9 cellular contexts compared by ENCODE assay signal in genomic region chr15:94845391-94845718, GRCh38.
DNase-seq lines count a peak whose midpoint lies in the region; ATAC-seq, FAIRE-seq and TF ChIP-seq lines count a peak whose summit lies in the region.
"Had no signal": no experiment of that assay in that cellular context is flagged by ENCODE, and none has a peak within 500 bp of the region (broad histone marks: within the 10 kb centered on the region; RNA-seq: fewer than 3 reads in every experiment).

No MANE protein-coding gene starts in this region.

- TF ChIP-seq CTCF in Caco-2 (IDR thresholded peaks at IDR 0.05; ENCODE audit: insufficient read depth in 1 of 2, low read depth in 1 of 2, low read length in 1 of 2, severe bottlenecking in 1 of 2, unreplicated experiment in 1 of 2) (no peak), astrocyte (IDR thresholded peaks at IDR 0.05; ENCODE audit: insufficient read depth, low read depth, low read length) (no peak), sigmoid colon (IDR thresholded peaks at IDR 0.05) (no peak)

- no peak for DNase-seq in Caco-2
- no peak for DNase-seq in astrocyte (ENCODE audit: low read depth)
- no peak for DNase-seq in sigmoid colon
- no peak for DNase-seq in NCI-H1092 treated with DMSO at 0.1 percent for 48 hours (lab: John Stamatoyannopoulos, UW)
- DNase-seq in activated naive CD4-positive, alpha-beta T cell treated with anti-CD3 and anti-CD28 coated beads for 36 hours = no peak
- DNase-seq in activated CD4-positive, alpha-beta T cell treated with anti-CD3 and anti-CD28 coated beads for 36 hours = no peak
- DNase-seq in posterior vena cava (ENCODE audit: low spot score) = no peak
- DNase-seq: activated CD8-positive, alpha-beta memory T cell treated with anti-CD3 and anti-CD28 coated beads for 24 hours had no signal

- peaks cover 6% of the 10 kb centered on the region for H3K36me3 Mint-ChIP-seq in Caco-2 (ENCODE audit: insufficient read depth, unreplicated experiment)
- H3K36me3 Mint-ChIP-seq in astrocyte (ENCODE audit: low read depth, unreplicated experiment) = peaks cover 1% of the 10 kb centered on the region
- no peaks in the 10 kb centered on the region for H3K36me3 Mint-ChIP-seq in activated naive CD4-positive, alpha-beta T cell treated with anti-CD3 and anti-CD28 coated beads for 36 hours (ENCODE audit: low read depth)
- no peaks in the 10 kb centered on the region for H3K36me3 Mint-ChIP-seq in activated CD4-positive, alpha-beta T cell treated with anti-CD3 and anti-CD28 coated beads for 36 hours (ENCODE audit: low read depth)

- H3K4me1 Mint-ChIP-seq in Caco-2 (ENCODE audit: low read depth, unreplicated experiment) (peaks cover 6% of the 10 kb centered on the region), astrocyte (ENCODE audit: low read depth, unreplicated experiment) (peaks cover 4% of the 10 kb centered on the region)
- peaks cover 4% of the 10 kb centered on the region for H3K4me1 Mint-ChIP-seq in activated naive CD4-positive, alpha-beta T cell treated with anti-CD3 and anti-CD28 coated beads for 36 hours (ENCODE audit: low read depth)
- H3K4me1 Mint-ChIP-seq in activated CD4-positive, alpha-beta T cell treated with anti-CD3 and anti-CD28 coated beads for 36 hours = no peaks in the 10 kb centered on the region

- no peak for TF ChIP-seq POLR2A in sigmoid colon (IDR thresholded peaks at IDR 0.05)

- no peak for ATAC-seq in activated CD4-positive, alpha-beta T cell treated with anti-CD3 and anti-CD28 coated beads for 36 hours

- TSS peak; percentile 92 for BruUV-seq in Caco-2 (replicated peaks; lab: Mats Ljungman, UMichigan)

- H3K27me3 ChIP-seq in Caco-2 (replicated peaks; ENCODE audit: control insufficient read depth, insufficient read depth, low read length) = no peaks in the 10 kb centered on the region
- no peaks in the 10 kb centered on the region for H3K27me3 ChIP-seq in astrocyte (ENCODE audit: insufficient read depth, low read length)
- H3K27me3 ChIP-seq in iPS-20b (ENCODE audit: insufficient read depth, low read length) = peaks cover 10% of the 10 kb centered on the region
- peaks cover 0 to 3% (median 0%) of the 10 kb centered on the region in 3 donors for H3K27me3 ChIP-seq in sigmoid colon

- no peak for FAIRE-seq in astrocyte (lab: Jason Lieb, UNC)

- peak overlapping the region; percentile 86 for H2AFZ ChIP-seq in astrocyte (ENCODE audit: low read depth, low read length)

- H3K4me3 Mint-ChIP-seq in Caco-2 (ENCODE audit: unreplicated experiment) (peak overlapping the region; percentile 76), astrocyte (ENCODE audit: unreplicated experiment) (peak overlapping the region; percentile 77)
- H3K4me3 Mint-ChIP-seq in activated naive CD4-positive, alpha-beta T cell treated with anti-CD3 and anti-CD28 coated beads for 36 hours = no peak overlapping the region
- H3K4me3 Mint-ChIP-seq in activated CD4-positive, alpha-beta T cell treated with anti-CD3 and anti-CD28 coated beads for 36 hours = no peak overlapping the region

- no peaks in the 10 kb centered on the region for H3K79me2 ChIP-seq in astrocyte (ENCODE audit: insufficient read depth, low read length)

- H3K4me3 ChIP-seq in Caco-2 (ENCODE audit: low read depth, low read length) = peak overlapping the region; percentile 34
- H3K4me3 ChIP-seq in astrocyte (ENCODE audit: insufficient read depth, low read depth, low read length) = peak overlapping the region; percentile 53
- peak overlapping the region; percentile 46; the same call in 1 of the 2 replicates for H3K4me3 ChIP-seq in iPS-20b (ENCODE audit: low read length)
- peak overlapping the region; percentile 7 to 54 (median 46) for H3K4me3 ChIP-seq in sigmoid colon

- WGBS in sigmoid colon, 2 donors = 13 to 21% methylated on average over 9 of the region's 9 CpGs

- POLR2A ChIA-PET in Caco-2 (lab: Charles Lee) = interaction anchor here (1.0 kb wide), 1 partner anchor 13 kb away, joined by 4 read pairs; no protein-coding TSS in a partner anchor
- POLR2A ChIA-PET in activated CD4-positive, alpha-beta T cell treated with anti-CD3 and anti-CD28 coated beads for 36 hours (lab: Charles Lee) = interaction anchor here (0.6 kb wide), 1 partner anchor 321 kb away, joined by 5 read pairs; no protein-coding TSS in a partner anchor

- H3K27me3 Mint-ChIP-seq in Caco-2 (ENCODE audit: insufficient read depth, unreplicated experiment) (no peaks in the 10 kb centered on the region), astrocyte (ENCODE audit: low read depth, unreplicated experiment) (no peaks in the 10 kb centered on the region)
- H3K27me3 Mint-ChIP-seq in activated naive CD4-positive, alpha-beta T cell treated with anti-CD3 and anti-CD28 coated beads for 36 hours (ENCODE audit: low read depth) = peaks cover 59% of the 10 kb centered on the region
- peaks cover 42% of the 10 kb centered on the region for H3K27me3 Mint-ChIP-seq in activated CD4-positive, alpha-beta T cell treated with anti-CD3 and anti-CD28 coated beads for 36 hours

- peak overlapping the region; percentile 81 for H3K4me2 ChIP-seq in astrocyte (ENCODE audit: low read length)

- H3K9me3 ChIP-seq in Caco-2 (peaks cover 9% of the 10 kb centered on the region), astrocyte (ENCODE audit: insufficient read depth, low read depth, low read length) (no peaks in the 10 kb centered on the region), iPS-20b (ENCODE audit: insufficient read depth, low read depth, low read length) (peaks cover 9% of the 10 kb centered on the region), sigmoid colon (no peaks in the 10 kb centered on the region)

- H3K36me3 ChIP-seq in Caco-2 (ENCODE audit: control insufficient read depth, insufficient read depth, low read length) = no peaks in the 10 kb centered on the region
- no peaks in the 10 kb centered on the region for H3K36me3 ChIP-seq in astrocyte (ENCODE audit: insufficient read depth, low read length)
- no peaks in the 10 kb centered on the region for H3K36me3 ChIP-seq in iPS-20b (ENCODE audit: insufficient read depth, low read depth, low read length)
- H3K36me3 ChIP-seq in sigmoid colon = no peaks in the 10 kb centered on the region

- H3K4me1 ChIP-seq in Caco-2 (peaks cover 10% of the 10 kb centered on the region; the same call in 1 of the 2 replicates), astrocyte (ENCODE audit: insufficient read depth, low read length) (peaks cover 3% of the 10 kb centered on the region), iPS-20b (ENCODE audit: insufficient read depth, low read length) (no peaks in the 10 kb centered on the region), sigmoid colon (peaks cover 0 to 11% (median 0%) of the 10 kb centered on the region in 4 donors)

- H3K9ac ChIP-seq in astrocyte (ENCODE audit: low read length) (peak overlapping the region; percentile 68), iPS-20b (ENCODE audit: low read depth, low read length) (peak overlapping the region; percentile 40; the same call in 1 of the 2 replicates)

- intact Hi-C loops in Caco-2 (cut with micrococcal nuclease; ENCODE audit: unreplicated experiment) (loop anchor here (1.0 to 2.0 kb wide), 2 partner anchors 11 to 175 kb away; no protein-coding TSS in a partner anchor), sigmoid colon (cut with DNase I) (loop anchor here (10.0 kb wide), 2 partner anchors 171 to 1489 kb away; partner anchors contain the start of gene NR2F2), posterior vena cava (cut with DNase I) (loop anchor here in 1 of 2 donors (10.0 kb wide), 1 partner anchor 171 kb away; no protein-coding TSS in a partner anchor)
- intact Hi-C loops in activated naive CD4-positive, alpha-beta T cell treated with anti-CD3 and anti-CD28 coated beads for 36 hours (cut with micrococcal nuclease) = no loop called here
- intact Hi-C loops in activated CD4-positive, alpha-beta T cell treated with anti-CD3 and anti-CD28 coated beads for 36 hours (cut with DNase I, micrococcal nuclease) = no loop called here

- no peak for TF ChIP-seq EP300 in sigmoid colon (IDR thresholded peaks at IDR 0.05)

- no peaks in the 10 kb centered on the region for H4K20me1 ChIP-seq in astrocyte (ENCODE audit: insufficient read depth, low read length)

- H3K9me3 Mint-ChIP-seq in Caco-2 (ENCODE audit: unreplicated experiment) (peaks cover 30% of the 10 kb centered on the region), astrocyte (ENCODE audit: unreplicated experiment) (peaks cover 5% of the 10 kb centered on the region)
- peaks cover 8% of the 10 kb centered on the region for H3K9me3 Mint-ChIP-seq in activated naive CD4-positive, alpha-beta T cell treated with anti-CD3 and anti-CD28 coated beads for 36 hours
- H3K9me3 Mint-ChIP-seq in activated CD4-positive, alpha-beta T cell treated with anti-CD3 and anti-CD28 coated beads for 36 hours (ENCODE audit: low read depth) = peaks cover 4% of the 10 kb centered on the region

- H3K27ac ChIP-seq in astrocyte (ENCODE audit: low read depth, low read length) (peak overlapping the region; percentile 12), iPS-20b (ENCODE audit: low read length) (no peak overlapping the region), sigmoid colon (peak overlapping the region; percentile 6 to 72 (median 64))

- CTCF ChIA-PET in Caco-2 (lab: Charles Lee) = interaction anchor here (1.4 kb wide), 1 partner anchor 10 kb away, joined by 4 read pairs; no protein-coding TSS in a partner anchor
- CTCF ChIA-PET in activated naive CD4-positive, alpha-beta T cell treated with anti-CD3 and anti-CD28 coated beads for 36 hours (lab: Charles Lee) = no interaction called here
- CTCF ChIA-PET in activated CD4-positive, alpha-beta T cell treated with anti-CD3 and anti-CD28 coated beads for 36 hours (lab: Charles Lee) = no interaction called here

- H3K27ac Mint-ChIP-seq in Caco-2 (ENCODE audit: unreplicated experiment) = peak overlapping the region; percentile 84
- H3K27ac Mint-ChIP-seq in astrocyte (ENCODE audit: unreplicated experiment) = peak overlapping the region; percentile 75
- no peak overlapping the region for H3K27ac Mint-ChIP-seq in activated naive CD4-positive, alpha-beta T cell treated with anti-CD3 and anti-CD28 coated beads for 36 hours
- no peak overlapping the region for H3K27ac Mint-ChIP-seq in activated CD4-positive, alpha-beta T cell treated with anti-CD3 and anti-CD28 coated beads for 36 hours

Comparison
In these comparisons a context has a peak if more than half of its experiments do, and no peak if none do; other contexts are left out.
1. H3K27ac Mint-ChIP-seq: peak in Caco-2 (single experiment) and astrocyte (single experiment); none in activated naive CD4-positive, alpha-beta T cell treated with anti-CD3 and anti-CD28 coated beads for 36 hours (single experiment) and activated CD4-positive, alpha-beta T cell treated with anti-CD3 and anti-CD28 coated beads for 36 hours (single experiment).
2. H3K4me3 Mint-ChIP-seq: peak in Caco-2 (single experiment) and astrocyte (single experiment); none in activated naive CD4-positive, alpha-beta T cell treated with anti-CD3 and anti-CD28 coated beads for 36 hours (single experiment) and activated CD4-positive, alpha-beta T cell treated with anti-CD3 and anti-CD28 coated beads for 36 hours (single experiment).
3. intact Hi-C loops: an anchor here in Caco-2 (1.0 to 2.0 kb wide) and sigmoid colon (10.0 kb wide); none called in activated naive CD4-positive, alpha-beta T cell treated with anti-CD3 and anti-CD28 coated beads for 36 hours and activated CD4-positive, alpha-beta T cell treated with anti-CD3 and anti-CD28 coated beads for 36 hours.
4. Peak in every context shown above with its lines, with median percentiles within 50 percentile points of each other: H3K4me3 ChIP-seq.